26 cellular contexts compared by ENCODE assay signal in the genomic region with DNA sequence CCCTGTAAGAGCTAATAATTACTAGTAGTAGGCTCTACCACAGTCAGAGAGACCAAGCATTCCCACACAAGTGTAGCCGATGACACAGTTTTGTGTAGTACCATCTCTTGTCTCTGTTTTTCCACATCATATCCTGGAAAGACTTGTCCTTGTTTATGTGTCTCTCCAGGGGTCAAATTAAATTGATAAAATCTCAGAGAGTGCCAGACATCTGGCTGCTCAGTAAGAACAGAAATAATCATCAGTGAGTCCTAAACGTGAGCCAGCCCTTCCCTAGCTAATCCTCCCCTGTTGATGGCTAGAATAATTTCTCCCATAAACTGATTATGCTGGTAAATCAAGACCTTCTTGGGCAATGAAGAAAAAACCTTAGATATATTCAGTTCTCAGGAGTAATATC.
"Had no signal": no experiment of that assay in that cellular context is flagged by ENCODE, and none has a peak within 500 bp of the region (broad histone marks: within the 10 kb centered on the region; RNA-seq: fewer than 3 reads in every experiment).

No MANE protein-coding gene starts in this region.

- H3K4me1 ChIP-seq: foreskin keratinocyte, gastroesophageal sphincter, left lung, prostate gland, suprapubic skin, vagina had no signal

- DNase-seq: dermis blood vessel endothelial cell; effector memory CD4-positive, alpha-beta T cell; foreskin keratinocyte; heart left ventricle; left cardiac atrium; left lung; mesenchymal stem cell; mucosa of descending colon; naive B cell; stimulated activated CD4-positive, alpha-beta T cell treated with anti-CD3 and anti-CD28 coated beads, Interleukin-12 subunit alpha, Interleukin-12 subunit beta, amount 100 ng/mL, for 4 hours; stimulated activated CD4-positive, alpha-beta T cell treated with anti-CD3 and anti-CD28 coated beads, Interleukin-1b, Interleukin-23, amount 100 ng/mL, for 48 hours; stimulated activated CD4-positive, alpha-beta T cell treated with anti-CD3 and anti-CD28 coated beads, Interleukin-4, amount 100 ng/mL, for 1 hour; stimulated activated CD8-positive, alpha-beta memory T cell treated with anti-CD3 and anti-CD28 coated beads, Interleukin-4, amount 100 ng/mL, for 48 hours; stimulated activated naive CD4-positive, alpha-beta T cell; stimulated activated naive CD8-positive, alpha-beta T cell treated with anti-CD3 and anti-CD28 coated beads, Interleukin-15, amount 100 ng/mL, for 72 hours; trophoblast cell had no signal

- H3K9me3 ChIP-seq: esophagus muscularis mucosa, gastroesophageal sphincter, heart left ventricle, left lung, mucosa of descending colon, prostate gland, right atrium auricular region, suprapubic skin, vagina had no signal

- H3K27me3 ChIP-seq: right atrium auricular region, suprapubic skin, vagina had no signal

- ATAC-seq: foreskin keratinocyte; gastroesophageal sphincter; heart left ventricle; left cardiac atrium; left lung; mucosa of descending colon; natural killer cell treated with Interleukin-12 subunit alpha and Interleukin-12 subunit beta and Interleukin-15 and Interleukin-18, amount 100 ng/mL, for 72 hours; sciatic nerve; stimulated activated naive CD8-positive, alpha-beta T cell treated with anti-CD3 and anti-CD28 coated beads, Interleukin-15, amount 100 ng/mL, for 72 hours had no signal

- H3K36me3 ChIP-seq: esophagus muscularis mucosa, gastroesophageal sphincter, heart left ventricle, left lung, prostate gland, right atrium auricular region, suprapubic skin, vagina had no signal

- H3K27ac ChIP-seq: esophagus muscularis mucosa, foreskin keratinocyte, gastroesophageal sphincter, heart left ventricle, hepatocyte, left lung, prostate gland, right atrium auricular region, suprapubic skin, vagina had no signal

- H3K4me3 ChIP-seq: esophagus muscularis mucosa, gastroesophageal sphincter, heart left ventricle, hepatocyte, left lung, mucosa of descending colon, prostate gland, right atrium auricular region, smooth muscle cell, suprapubic skin, vagina had no signal
